ENCODE assay signal across 9 cellular contexts in the genomic region with DNA sequence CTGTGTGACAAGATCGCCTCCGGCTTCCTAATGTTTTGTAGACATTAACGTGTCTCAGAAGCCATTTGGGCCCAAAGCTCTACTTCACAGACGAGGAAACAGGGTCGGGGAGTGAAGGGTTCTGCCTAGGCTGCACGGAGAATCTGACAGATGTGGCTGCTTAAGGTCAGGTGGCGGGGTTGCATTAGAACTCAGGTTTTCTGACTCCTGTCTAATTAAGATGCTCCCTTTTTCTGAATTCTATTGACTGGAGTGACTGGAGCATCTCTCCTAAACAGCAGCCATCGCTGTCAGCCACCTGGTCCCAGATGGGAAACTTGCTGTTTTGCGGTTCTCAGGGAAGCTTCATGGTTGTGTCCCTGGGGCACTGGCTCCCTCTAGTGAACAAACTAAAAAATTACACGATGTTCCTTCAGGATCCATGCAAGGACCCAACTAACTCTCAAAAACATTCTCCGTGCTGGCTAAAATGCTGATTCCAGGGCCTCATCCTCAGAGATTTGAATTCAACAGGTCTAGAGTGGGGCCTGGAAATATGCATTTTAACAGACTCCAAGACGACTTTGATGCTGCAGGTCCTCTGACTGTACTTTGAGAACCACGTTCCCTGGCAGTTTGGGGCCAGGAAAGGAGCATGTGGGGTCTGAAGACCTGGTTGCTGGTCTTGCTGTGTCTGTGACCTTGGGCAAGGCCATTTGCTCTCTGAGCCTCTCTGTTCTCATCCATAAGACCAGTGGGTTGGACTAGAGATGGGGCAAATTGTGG.
A peak's percentile ranks its signal among the peaks of the same experiment; 100 is the strongest.
DNase-seq lines count a peak whose midpoint lies in the region; ATAC-seq and FAIRE-seq lines count a peak whose summit lies in the region.
"Had no signal": no experiment of that assay in that cellular context is flagged by ENCODE, and none has a peak within 500 bp of the region (broad histone marks: within the 10 kb centered on the region; RNA-seq: fewer than 3 reads in every experiment).

No MANE protein-coding gene starts in this region.

- H3K4me1 Mint-ChIP-seq in activated CD4-positive, alpha-beta T cell treated with anti-CD3 and anti-CD28 coated beads, Interleukin-2, amount 10 ng/mL, durations not matched to agents 24 days and 14 days, result peaks cover 7% of the 10 kb centered on the region
- peaks cover 19% of the 10 kb centered on the region for H3K4me1 Mint-ChIP-seq in stimulated activated naive CD8-positive, alpha-beta T cell treated with anti-CD3 and anti-CD28 coated beads, Interleukin-15, amount 100 ng/mL, for 72 hours

- no peak for ATAC-seq in stimulated activated naive CD8-positive, alpha-beta T cell treated with anti-CD3 and anti-CD28 coated beads, Interleukin-15, amount 100 ng/mL, for 72 hours
- ATAC-seq in GM19351 (IDR thresholded peaks at IDR 0.05; ENCODE audit: unreplicated experiment), result no peak

- no peak overlapping the region for H2AFZ ChIP-seq in mesenchymal stem cell (ENCODE audit: low read depth, low read length)

- no peak overlapping the region for H3K4me2 ChIP-seq in mesenchymal stem cell (ENCODE audit: low read length, poor library complexity, severe bottlenecking)

- FAIRE-seq in endometrium (lab: Jason Lieb, UNC), result peak; percentile 62

- H3K27me3 Mint-ChIP-seq in activated CD4-positive, alpha-beta T cell treated with anti-CD3 and anti-CD28 coated beads, Interleukin-2, amount 10 ng/mL, durations not matched to agents 24 days and 14 days, result peaks cover 23% of the 10 kb centered on the region
- peaks cover 47% of the 10 kb centered on the region for H3K27me3 Mint-ChIP-seq in stimulated activated naive CD8-positive, alpha-beta T cell treated with anti-CD3 and anti-CD28 coated beads, Interleukin-15, amount 100 ng/mL, for 72 hours

- no peak overlapping the region for H2BK120ac ChIP-seq in mesenchymal stem cell (ENCODE audit: low read depth, low read length)

- no peak overlapping the region for H3K9ac ChIP-seq in mesenchymal stem cell (ENCODE audit: low read length)

- no peak overlapping the region for H4K91ac ChIP-seq in mesenchymal stem cell (ENCODE audit: low read length)

- intact Hi-C loops in activated CD4-positive, alpha-beta T cell treated with anti-CD3 and anti-CD28 coated beads, Interleukin-2, amount 10 ng/mL, durations not matched to agents 24 days and 14 days (cut with micrococcal nuclease), result loop anchor here (1.0 to 2.0 kb wide), 3 partner anchors 28 to 195 kb away; no protein-coding TSS in a partner anchor

- no peak overlapping the region for H3K14ac ChIP-seq in mesenchymal stem cell (ENCODE audit: low read length in 2 of 2)

- H3K36me3 Mint-ChIP-seq in activated CD4-positive, alpha-beta T cell treated with anti-CD3 and anti-CD28 coated beads, Interleukin-2, amount 10 ng/mL, durations not matched to agents 24 days and 14 days (ENCODE audit: low read depth), result peaks cover 3% of the 10 kb centered on the region

- no peak overlapping the region for H3K27ac ChIP-seq in mesenchymal stem cell (ENCODE audit: low read length, poor library complexity, severe bottlenecking)

- peaks cover 19% of the 10 kb centered on the region for H3K9me3 Mint-ChIP-seq in activated CD4-positive, alpha-beta T cell treated with anti-CD3 and anti-CD28 coated beads, Interleukin-2, amount 10 ng/mL, durations not matched to agents 24 days and 14 days
- peaks cover 20 to 38% of the 10 kb centered on the region in 2 donors for H3K9me3 Mint-ChIP-seq in stimulated activated naive CD8-positive, alpha-beta T cell treated with anti-CD3 and anti-CD28 coated beads, Interleukin-15, amount 100 ng/mL, for 72 hours

- H4K8ac ChIP-seq in mesenchymal stem cell (ENCODE audit: low read length), result no peak overlapping the region

- WGBS in mesenchymal stem cell, result 52% methylated on average over 13 of the region's 13 CpGs

- H3K4ac ChIP-seq in mesenchymal stem cell (ENCODE audit: low read depth in 1 of 2, low read length in 2 of 2), result no peak overlapping the region

- no peak overlapping the region for H3K4me3 ChIP-seq in mesenchymal stem cell (ENCODE audit: insufficient read depth in 1 of 2, low read depth in 1 of 2, low read length in 2 of 2)

- H3K36me3 ChIP-seq in mesenchymal stem cell (ENCODE audit: control insufficient read depth in 1 of 2, insufficient read depth in 2 of 2, low read depth in 1 of 2, low read length in 2 of 2), result no peaks in the 10 kb centered on the region

- H2BK15ac ChIP-seq in mesenchymal stem cell (ENCODE audit: low read depth, poor library complexity, severe bottlenecking), result no peak overlapping the region

- no peak overlapping the region for H3K4me3 Mint-ChIP-seq in activated CD4-positive, alpha-beta T cell treated with anti-CD3 and anti-CD28 coated beads, Interleukin-2, amount 10 ng/mL, durations not matched to agents 24 days and 14 days
- H3K4me3 Mint-ChIP-seq in stimulated activated naive CD8-positive, alpha-beta T cell treated with anti-CD3 and anti-CD28 coated beads, Interleukin-15, amount 100 ng/mL, for 72 hours, result no peak overlapping the region
- H3K4me3 Mint-ChIP-seq: dendritic cell treated with granulocyte-macrophage colony-stimulating factor and Interleukin-4, amounts not matched to agents 40 ng/mL and 50 ng/mL, for 4 days had no signal

- peaks cover 19% of the 10 kb centered on the region for H3K9me3 ChIP-seq in mesenchymal stem cell (ENCODE audit: control insufficient read depth, low read length)

- H3K18ac ChIP-seq in mesenchymal stem cell (ENCODE audit: low read depth in 1 of 2, low read length in 2 of 2), result peak overlapping the region in 1 of 2 experiments; percentile 35

- no peaks in the 10 kb centered on the region for H3K4me1 ChIP-seq in mesenchymal stem cell (ENCODE audit: control insufficient read depth, insufficient read depth, low read depth, low read length)

- no peak overlapping the region for H3K23ac ChIP-seq in mesenchymal stem cell (ENCODE audit: low read length in 2 of 2)

- no peak overlapping the region for H2BK5ac ChIP-seq in mesenchymal stem cell (ENCODE audit: low read depth, low read length, poor library complexity, severe bottlenecking)

- peaks cover 0 to 58% of the 10 kb centered on the region in 2 experiments for H3K27me3 ChIP-seq in mesenchymal stem cell (ENCODE audit: control insufficient read depth in 1 of 2, insufficient read depth in 1 of 2, low read length in 2 of 2)

- no peak overlapping the region for H2AK5ac ChIP-seq in mesenchymal stem cell (ENCODE audit: low read length, severe bottlenecking)

- peak; percentile 34 for DNase-seq in activated CD4-positive, CD25-positive, alpha-beta regulatory T cell treated with anti-CD3 and anti-CD28 coated beads, Interleukin-2, amount 50 U/mL, for 72 hours
- DNase-seq in activated CD4-positive, CD25-positive, alpha-beta regulatory T cell (lab: John Stamatoyannopoulos, UW), result no peak
- DNase-seq in NCI-H2107 (lab: John Stamatoyannopoulos, UW), result peak; percentile 21
- peak; percentile 79 for DNase-seq in activated CD4-positive, alpha-beta T cell treated with anti-CD3 and anti-CD28 coated beads, Interleukin-2, amount 10 ng/mL, durations not matched to agents 24 days and 14 days
- peak; percentile 82 for DNase-seq in mesenchymal stem cell
- DNase-seq in stimulated activated naive CD8-positive, alpha-beta T cell treated with anti-CD3 and anti-CD28 coated beads, Interleukin-15, amount 100 ng/mL, for 72 hours, result peak; percentile 21 to 27

- H2BK12ac ChIP-seq in mesenchymal stem cell (ENCODE audit: low read length in 2 of 2), result no peak overlapping the region

- H3K27ac Mint-ChIP-seq in activated CD4-positive, alpha-beta T cell treated with anti-CD3 and anti-CD28 coated beads, Interleukin-2, amount 10 ng/mL, durations not matched to agents 24 days and 14 days, result no peak overlapping the region
- no peak overlapping the region for H3K27ac Mint-ChIP-seq in stimulated activated naive CD8-positive, alpha-beta T cell treated with anti-CD3 and anti-CD28 coated beads, Interleukin-15, amount 100 ng/mL, for 72 hours
- H3K27ac Mint-ChIP-seq: dendritic cell treated with granulocyte-macrophage colony-stimulating factor and Interleukin-4, amounts not matched to agents 40 ng/mL and 50 ng/mL, for 4 days had no signal

- H3K79me1 ChIP-seq in mesenchymal stem cell (replicated peaks; ENCODE audit: low read length, poor library complexity, severe bottlenecking), result no peaks in the 10 kb centered on the region

Comparison
In these comparisons a context has a peak if more than half of its experiments do, and no peak if none do; other contexts are left out.
1. DNase-seq: peak in activated CD4-positive, CD25-positive, alpha-beta regulatory T cell treated with anti-CD3 and anti-CD28 coated beads, Interleukin-2, amount 50 U/mL, for 72 hours (single experiment), NCI-H2107 (single experiment), activated CD4-positive, alpha-beta T cell treated with anti-CD3 and anti-CD28 coated beads, Interleukin-2, amount 10 ng/mL, durations not matched to agents 24 days and 14 days (single experiment), mesenchymal stem cell (single experiment) and stimulated activated naive CD8-positive, alpha-beta T cell treated with anti-CD3 and anti-CD28 coated beads, Interleukin-15, amount 100 ng/mL, for 72 hours (2 of 2); none in activated CD4-positive, CD25-positive, alpha-beta regulatory T cell (0 of 4).